ENCODE assay signal across 16 cellular contexts in the genomic region with DNA sequence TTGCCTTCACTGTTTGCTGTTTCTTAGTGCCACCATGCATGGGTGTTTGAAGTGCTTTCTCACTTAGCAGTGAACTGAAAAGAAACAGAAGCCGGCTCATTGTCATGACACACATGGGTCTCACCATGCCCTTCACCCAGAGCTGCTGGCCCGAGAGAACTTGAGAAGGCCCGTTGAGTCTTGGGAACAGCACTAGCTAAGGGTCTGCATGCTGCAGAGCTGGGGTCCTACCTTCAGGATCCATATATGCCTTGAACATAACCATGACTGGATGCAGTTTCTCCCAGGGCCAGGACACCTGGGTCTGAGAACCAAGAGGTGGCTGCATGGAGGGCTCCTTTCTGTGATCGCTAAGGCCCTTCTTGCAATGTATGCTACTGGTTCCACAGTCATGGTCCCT.
DNase-seq lines count a peak whose midpoint lies in the region; ATAC-seq and TF ChIP-seq lines count a peak whose summit lies in the region.
"Had no signal": no experiment of that assay in that cellular context is flagged by ENCODE, and none has a peak within 500 bp of the region (broad histone marks: within the 10 kb centered on the region; RNA-seq: fewer than 3 reads in every experiment).

No MANE protein-coding gene starts in this region.

- intact Hi-C loops in body of pancreas (cut with DNase I): no loop called here

- peaks cover 3% of the 10 kb centered on the region for H3K27me3 Mint-ChIP-seq in HFFc6 (ENCODE audit: insufficient read depth)
- peaks cover 6% of the 10 kb centered on the region for H3K27me3 Mint-ChIP-seq in osteocyte (ENCODE audit: unreplicated experiment)

- no peak overlapping the region for H3K4me2 ChIP-seq in fibroblast of lung (ENCODE audit: extremely low read depth, insufficient read depth, low read length)
- H3K4me2 ChIP-seq: A549 had no signal

- H3K4me1 Mint-ChIP-seq in HFFc6 (ENCODE audit: low read depth): peaks cover 31% of the 10 kb centered on the region
- no peaks in the 10 kb centered on the region for H3K4me1 Mint-ChIP-seq in osteocyte (ENCODE audit: unreplicated experiment)

- H3K4me3 ChIP-seq in fibroblast of lung (replicated peaks in 1 of 4; ENCODE audit: control extremely low read depth in 1 of 4, insufficient read depth in 1 of 4, low read depth in 3 of 4, low read length in 4 of 4): no peak overlapping the region
- no peak overlapping the region for H3K4me3 ChIP-seq in body of pancreas
- H3K4me3 ChIP-seq: A549 had no signal

- H3K27me3 ChIP-seq in fibroblast of lung (ENCODE audit: control insufficient read depth, insufficient read depth, low read length) (no peaks in the 10 kb centered on the region), body of pancreas (no peaks in the 10 kb centered on the region)
- H3K27me3 ChIP-seq: BE2C had no signal

- H4K20me1 ChIP-seq in fibroblast of lung (ENCODE audit: control insufficient read depth, extremely low read depth, insufficient read depth, low read length): no peaks in the 10 kb centered on the region

- 91 to 100% methylated on average over 3 to 4 of the region's 4 CpGs for WGBS in body of pancreas, 2 donors

- H3K9me3 Mint-ChIP-seq in HFFc6 (no peaks in the 10 kb centered on the region), osteocyte (ENCODE audit: unreplicated experiment) (no peaks in the 10 kb centered on the region)
- H3K9me3 Mint-ChIP-seq: CD8-positive, alpha-beta T cell had no signal

- H3K4me3 Mint-ChIP-seq in HFFc6 (no peak overlapping the region), osteocyte (ENCODE audit: unreplicated experiment) (no peak overlapping the region)
- H3K4me3 Mint-ChIP-seq: CD14-positive monocyte; CD8-positive, alpha-beta T cell had no signal

- peak overlapping the region; percentile 80; the same call in 1 of the 2 replicates for H3K27ac Mint-ChIP-seq in HFFc6
- no peak overlapping the region for H3K27ac Mint-ChIP-seq in osteocyte (ENCODE audit: unreplicated experiment)
- H3K27ac Mint-ChIP-seq: CD8-positive, alpha-beta T cell had no signal

- DNase-seq in HFFc6: no peak
- no peak for DNase-seq in fibroblast of lung (ENCODE audit: low read depth in 2 of 2)
- peak; percentile 65 for DNase-seq in osteocyte (ENCODE audit: extremely low spot score, unreplicated experiment)
- no peak for DNase-seq in cortex of kidney (lab: John Stamatoyannopoulos, UW)
- DNase-seq in body of pancreas: no peak
- no peak for DNase-seq in left lobe of liver (ENCODE audit: low spot score)
- DNase-seq: BE2C; CD8-positive, alpha-beta T cell; COR-L47; DMS153; DMS79 treated with DMSO at 0.1 percent for 48 hours had no signal

- no peak for TF ChIP-seq CTCF in HFFc6 (IDR thresholded peaks at IDR 0.05)
- no peak for TF ChIP-seq CTCF in fibroblast of lung (conservative IDR thresholded peaks at IDR 0.05 in 1 of 2, IDR thresholded peaks at IDR 0.05 in 1 of 2; ENCODE audit: low read depth in 1 of 2, low read length in 2 of 2)
- no peak for TF ChIP-seq CTCF in osteocyte (IDR thresholded peaks at IDR 0.05)
- no peak for TF ChIP-seq CTCF in body of pancreas (IDR thresholded peaks at IDR 0.05)

- H3K27ac ChIP-seq in fibroblast of lung (ENCODE audit: insufficient read depth, low read length) (peak overlapping the region; percentile 16), body of pancreas (no peak overlapping the region)
- H3K27ac ChIP-seq: A549, HL-60 had no signal

- no peak overlapping the region for H3K9ac ChIP-seq in fibroblast of lung (ENCODE audit: insufficient read depth, low read length)

- ATAC-seq in body of pancreas (no peak), GM19351 (IDR thresholded peaks at IDR 0.05; ENCODE audit: unreplicated experiment) (no peak), left lobe of liver (no peak)
- ATAC-seq: A549; CD8-positive, alpha-beta T cell; HCT116 had no signal

- H3K9me3 ChIP-seq in fibroblast of lung (ENCODE audit: control insufficient read depth, insufficient read depth, low read depth, low read length) (no peaks in the 10 kb centered on the region), body of pancreas (no peaks in the 10 kb centered on the region)
- H3K9me3 ChIP-seq: A549, BE2C had no signal

- no peak overlapping the region for H2AFZ ChIP-seq in fibroblast of lung (ENCODE audit: low read length)

- H3K36me3 ChIP-seq in fibroblast of lung (ENCODE audit: control insufficient read depth, insufficient read depth, low read length) (no peaks in the 10 kb centered on the region), body of pancreas (replicated peaks in 1 of 2; ENCODE audit: insufficient read depth in 1 of 2, low read depth in 2 of 2) (no peaks in the 10 kb centered on the region)
- H3K36me3 ChIP-seq: BE2C had no signal

- H3K36me3 Mint-ChIP-seq in HFFc6 (ENCODE audit: low read depth): no peaks in the 10 kb centered on the region
- H3K36me3 Mint-ChIP-seq in osteocyte (ENCODE audit: unreplicated experiment): no peaks in the 10 kb centered on the region
- H3K36me3 Mint-ChIP-seq: CD8-positive, alpha-beta T cell had no signal

- no peaks in the 10 kb centered on the region for H3K79me2 ChIP-seq in fibroblast of lung (ENCODE audit: control insufficient read depth, insufficient read depth, low read length)

- TF ChIP-seq POLR2A in body of pancreas (IDR thresholded peaks at IDR 0.05): no peak

- peaks cover 8% of the 10 kb centered on the region for H3K4me1 ChIP-seq in fibroblast of lung (ENCODE audit: control insufficient read depth, extremely low read depth, insufficient read depth, low read length)
- H3K4me1 ChIP-seq in body of pancreas: no peaks in the 10 kb centered on the region
- H3K4me1 ChIP-seq: A549, BE2C had no signal
